In the genomic region with DNA sequence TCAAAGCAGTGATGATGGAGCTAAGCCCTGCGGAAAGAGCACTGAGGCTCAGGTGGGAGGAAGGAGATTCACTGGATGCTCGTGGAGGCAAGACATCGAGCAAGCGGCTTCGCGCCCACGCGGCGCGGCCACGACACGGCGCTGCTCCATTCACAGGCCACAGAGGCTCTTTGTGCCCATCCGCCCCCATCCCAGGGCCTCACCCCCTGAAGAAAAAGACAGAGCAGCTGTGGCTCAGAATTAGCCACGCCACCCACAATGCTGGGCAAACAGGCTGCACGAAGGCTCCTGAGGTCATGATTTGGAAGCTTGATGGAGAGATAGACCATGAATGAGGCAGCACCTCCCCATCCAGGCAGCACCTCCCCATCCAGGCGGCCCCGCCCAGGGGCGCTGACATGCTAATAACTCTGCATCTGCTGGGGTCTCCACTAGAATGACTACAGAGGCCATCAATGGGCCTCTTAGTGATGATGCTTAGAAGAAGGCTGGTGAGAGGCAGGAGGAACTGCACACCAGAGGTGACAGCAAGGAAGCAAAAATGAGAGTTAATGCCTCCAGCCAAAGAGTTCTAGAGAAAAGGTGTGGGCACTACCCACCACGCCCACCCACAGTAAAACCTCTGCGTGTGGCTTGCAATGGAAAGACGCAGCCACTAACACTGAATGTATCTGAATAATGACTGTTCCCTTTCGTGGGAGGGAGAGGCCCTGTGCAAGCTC, we compare ENCODE assay signal across 8 cellular contexts. TPM values are rescaled to one million over a fixed set of nuclear protein-coding genes. Genes with fewer than 3 reads are reported as not detected.
DNase-seq lines count a peak whose midpoint lies in the region; ATAC-seq and TF ChIP-seq lines count a peak whose summit lies in the region.

No MANE protein-coding gene starts in this region.

- peaks cover 20 to 88% (median 31%) of the 10 kb centered on the region in 3 donors for H3K36me3 Mint-ChIP-seq in CD8-positive, alpha-beta memory T cell

- peaks cover 73 to 94% (median 85%) of the 10 kb centered on the region in 3 donors for H3K4me1 Mint-ChIP-seq in CD8-positive, alpha-beta memory T cell

- no peak for DNase-seq in CD8-positive, alpha-beta memory T cell
- DNase-seq in activated CD8-positive, alpha-beta memory T cell treated with anti-CD3 and anti-CD28 coated beads, Interleukin-2, amount 50 U/mL, for 4 hours: peak; percentile 58
- peak; percentile 92 for DNase-seq in globus pallidus (ENCODE audit: low spot score)
- peak; percentile 57 to 69 (median 62) for DNase-seq in stimulated activated CD4-positive, alpha-beta T cell treated with anti-CD3 and anti-CD28 coated beads, Interleukin-12 subunit alpha, Interleukin-12 subunit beta, amount 100 ng/mL, for 48 hours (ENCODE audit: low read depth in 2 of 3, low spot score in 1 of 3)
- no peak for DNase-seq in epidermal melanocyte (ENCODE audit: insufficient read length, low spot score)
- no peak for DNase-seq in left lung
- no peak for DNase-seq in activated CD4-positive, CD25-positive, alpha-beta regulatory T cell treated with anti-CD3 and anti-CD28 coated beads, Interleukin-2, amount 50 U/mL, for 72 hours

- H3K9me3 ChIP-seq in CD8-positive, alpha-beta memory T cell (ENCODE audit: low read length): no peaks in the 10 kb centered on the region
- no peaks in the 10 kb centered on the region for H3K9me3 ChIP-seq in left lung

- peak overlapping the region; percentile 48 to 83 (median 65) for H3K4me3 Mint-ChIP-seq in CD8-positive, alpha-beta memory T cell

- POLR2A ChIA-PET in CD8-positive, alpha-beta memory T cell (lab: Charles Lee): interaction anchor here (0.7 to 2.5 kb wide), 8 partner anchors 10 to 40 kb away, joined by 3 to 11 read pairs (median 4); no protein-coding TSS in a partner anchor

- peaks cover 64% of the 10 kb centered on the region for H3K36me3 ChIP-seq in CD8-positive, alpha-beta memory T cell (ENCODE audit: insufficient read depth, low read length)
- H3K36me3 ChIP-seq in left lung: peaks cover 0 to 91% of the 10 kb centered on the region in 2 donors

- H3K27me3 Mint-ChIP-seq in CD8-positive, alpha-beta memory T cell: peaks cover 0 to 6% of the 10 kb centered on the region in 2 donors

- no peak overlapping the region for H3K4me3 ChIP-seq in CD8-positive, alpha-beta memory T cell (ENCODE audit: low read length)
- no peak overlapping the region for H3K4me3 ChIP-seq in left lung

- CTCF ChIA-PET in CD8-positive, alpha-beta memory T cell (lab: Charles Lee): interaction anchor here (0.9 to 4.2 kb wide), 11 partner anchors 9 to 110 kb away, joined by 3 to 17 read pairs (median 4); no protein-coding TSS in a partner anchor

- TF ChIP-seq CTCF in left lung (IDR thresholded peaks at IDR 0.05): no peak

- no peaks in the 10 kb centered on the region for H3K27me3 ChIP-seq in CD8-positive, alpha-beta memory T cell (ENCODE audit: insufficient read depth, low read length, poor library complexity, severe bottlenecking)
- no peaks in the 10 kb centered on the region for H3K27me3 ChIP-seq in left lung

- peaks cover 90% of the 10 kb centered on the region for H3K4me1 ChIP-seq in CD8-positive, alpha-beta memory T cell (ENCODE audit: insufficient read depth, low read length)
- H3K4me1 ChIP-seq in left lung: peaks cover 6 to 98% of the 10 kb centered on the region in 2 donors

- H3K9me3 Mint-ChIP-seq in CD8-positive, alpha-beta memory T cell: no peaks in the 10 kb centered on the region

- intact Hi-C loops in left lung (cut with DNase I): no loop called here

- H3K27ac ChIP-seq in CD8-positive, alpha-beta memory T cell (ENCODE audit: low read depth, low read length): no peak overlapping the region
- peak overlapping the region in 1 of 2 donors; percentile 59 for H3K27ac ChIP-seq in left lung

- H3K27ac Mint-ChIP-seq in CD8-positive, alpha-beta memory T cell: peak overlapping the region; percentile 86 to 97 (median 94)

- ATAC-seq in HG02840 (IDR thresholded peaks at IDR 0.05; ENCODE audit: low FRiP score, unreplicated experiment) (no peak), left lung (no peak)

RNA-seq across cellular contexts. Expression of gene MYH9, which starts 43.5 kb away (rescaled TPM):
- total RNA-seq in CD8-positive, alpha-beta memory T cell: 100 to 1,000 TPM; 680 to 684 TPM
- 425 TPM for polyA plus RNA-seq in CD8-positive, alpha-beta memory T cell
- 100 to 1,000 TPM; 754 to 761 TPM for total RNA-seq in left lung

Comparison
In these comparisons a context has a peak if more than half of its experiments do, and no peak if none do; other contexts are left out.
1. DNase-seq: peak in activated CD8-positive, alpha-beta memory T cell treated with anti-CD3 and anti-CD28 coated beads, Interleukin-2, amount 50 U/mL, for 4 hours (single experiment), globus pallidus (single experiment) and stimulated activated CD4-positive, alpha-beta T cell treated with anti-CD3 and anti-CD28 coated beads, Interleukin-12 subunit alpha, Interleukin-12 subunit beta, amount 100 ng/mL, for 48 hours (3 of 3); none in CD8-positive, alpha-beta memory T cell (0 of 5), epidermal melanocyte (single experiment), left lung (0 of 2) and activated CD4-positive, CD25-positive, alpha-beta regulatory T cell treated with anti-CD3 and anti-CD28 coated beads, Interleukin-2, amount 50 U/mL, for 72 hours (single experiment).